In the genomic region with DNA sequence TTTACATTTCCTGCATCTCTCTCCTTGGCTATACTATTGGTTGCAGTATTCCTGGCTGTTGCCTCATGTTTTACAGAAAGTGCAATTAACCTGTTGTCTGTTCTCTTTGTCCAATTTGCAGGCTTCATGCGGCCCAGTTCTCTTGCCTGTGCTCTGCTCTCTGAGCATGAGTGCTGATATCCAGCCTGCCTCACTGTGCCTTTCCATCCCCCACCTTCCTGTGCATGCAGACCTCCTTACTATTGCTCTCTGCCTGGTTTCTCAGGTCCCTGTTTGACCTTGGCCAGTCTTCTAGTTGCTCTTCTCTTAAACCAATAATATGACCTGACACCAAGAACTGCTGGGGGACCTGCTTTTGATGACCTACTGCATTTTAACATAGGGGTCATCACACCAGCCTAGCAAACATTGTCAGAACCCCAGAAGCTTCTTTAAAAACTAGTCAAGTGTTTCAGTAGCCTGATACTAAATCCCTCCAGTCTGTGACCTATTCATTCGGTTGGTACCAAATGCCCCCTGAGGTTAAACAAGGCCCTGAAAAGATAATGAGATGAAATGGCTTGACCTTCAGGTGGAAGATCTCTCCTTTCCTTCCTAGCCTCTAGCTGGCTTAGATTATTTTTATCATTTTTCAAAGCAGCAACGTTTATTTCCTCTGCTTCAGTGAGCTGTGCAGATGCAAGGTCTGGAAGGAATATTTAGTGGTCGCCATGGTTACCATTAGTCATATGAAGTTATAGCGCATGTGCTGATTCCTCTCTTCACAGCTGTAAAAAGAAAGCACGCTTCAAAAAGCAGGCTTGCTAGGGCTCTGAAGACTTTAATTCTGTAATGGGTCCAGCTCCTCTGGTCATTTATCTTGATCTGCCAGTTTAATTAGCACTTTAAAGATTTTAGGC, we compare ENCODE assay signal across 8 cellular contexts.
A peak's percentile ranks its signal among the peaks of the same experiment; 100 is the strongest.
DNase-seq lines count a peak whose midpoint lies in the region; ATAC-seq and TF ChIP-seq lines count a peak whose summit lies in the region.

No MANE protein-coding gene starts in this region.

- intact Hi-C loops in mucosa of descending colon (cut with DNase I, micrococcal nuclease), result no loop called here

- no peak for TF ChIP-seq CTCF in coronary artery (IDR thresholded peaks at IDR 0.05)
- TF ChIP-seq CTCF in mucosa of descending colon (IDR thresholded peaks at IDR 0.05), result no peak
- no peak for TF ChIP-seq CTCF in progenitor cell of endocrine pancreas (IDR thresholded peaks at IDR 0.05; ENCODE audit: unreplicated experiment)

- ATAC-seq in mucosa of descending colon (peak; percentile 72), GM18517 (IDR thresholded peaks at IDR 0.05; ENCODE audit: unreplicated experiment) (no peak)

- no peaks in the 10 kb centered on the region for H3K4me1 ChIP-seq in mucosa of descending colon (ENCODE audit: low read depth)

- peaks cover 6% of the 10 kb centered on the region for H3K4me1 Mint-ChIP-seq in progenitor cell of endocrine pancreas (ENCODE audit: low read depth)

- no peaks in the 10 kb centered on the region for H3K9me3 ChIP-seq in mucosa of descending colon

- H3K27me3 Mint-ChIP-seq in progenitor cell of endocrine pancreas, result peaks cover 10% of the 10 kb centered on the region

- H3K36me3 Mint-ChIP-seq in progenitor cell of endocrine pancreas (ENCODE audit: insufficient read depth), result no peaks in the 10 kb centered on the region

- peak overlapping the region; percentile 39 to 44 for H3K27ac ChIP-seq in coronary artery

- no peak overlapping the region for H3K4me3 ChIP-seq in coronary artery
- no peak overlapping the region for H3K4me3 ChIP-seq in mucosa of descending colon

- DNase-seq in activated naive CD4-positive, alpha-beta T cell treated with Interleukin-2 at 50 U/mL for 16 hours, result peak; percentile 13
- DNase-seq in activated naive CD4-positive, alpha-beta T cell treated with anti-CD3 and anti-CD28 coated beads, Interleukin-2, amount 50 U/mL, for 16 hours, result no peak
- peak; percentile 92 for DNase-seq in NAMALWA (ENCODE audit: low spot score)
- no peak for DNase-seq in coronary artery (ENCODE audit: low spot score)
- DNase-seq in mucosa of descending colon, result peak in 1 of 3 donors; percentile 23
- no peak for DNase-seq in C1 segment of cervical spinal cord (lab: John Stamatoyannopoulos, UW)
- DNase-seq in progenitor cell of endocrine pancreas (ENCODE audit: low spot score, unreplicated experiment), result no peak

- H3K27ac Mint-ChIP-seq in progenitor cell of endocrine pancreas, result no peak overlapping the region

- H3K4me3 Mint-ChIP-seq in progenitor cell of endocrine pancreas (ENCODE audit: low read depth), result no peak overlapping the region

- no peaks in the 10 kb centered on the region for H3K36me3 ChIP-seq in mucosa of descending colon (ENCODE audit: low read depth)

- peaks cover 3% of the 10 kb centered on the region for H3K9me3 Mint-ChIP-seq in progenitor cell of endocrine pancreas (ENCODE audit: low read depth)

Comparison
In these comparisons a context has a peak if more than half of its experiments do, and no peak if none do; other contexts are left out.
1. DNase-seq: peak in activated naive CD4-positive, alpha-beta T cell treated with Interleukin-2 at 50 U/mL for 16 hours (single experiment) and NAMALWA (single experiment); none in activated naive CD4-positive, alpha-beta T cell treated with anti-CD3 and anti-CD28 coated beads, Interleukin-2, amount 50 U/mL, for 16 hours (single experiment), coronary artery (single experiment), C1 segment of cervical spinal cord (0 of 14) and progenitor cell of endocrine pancreas (single experiment).